In the genomic region with DNA sequence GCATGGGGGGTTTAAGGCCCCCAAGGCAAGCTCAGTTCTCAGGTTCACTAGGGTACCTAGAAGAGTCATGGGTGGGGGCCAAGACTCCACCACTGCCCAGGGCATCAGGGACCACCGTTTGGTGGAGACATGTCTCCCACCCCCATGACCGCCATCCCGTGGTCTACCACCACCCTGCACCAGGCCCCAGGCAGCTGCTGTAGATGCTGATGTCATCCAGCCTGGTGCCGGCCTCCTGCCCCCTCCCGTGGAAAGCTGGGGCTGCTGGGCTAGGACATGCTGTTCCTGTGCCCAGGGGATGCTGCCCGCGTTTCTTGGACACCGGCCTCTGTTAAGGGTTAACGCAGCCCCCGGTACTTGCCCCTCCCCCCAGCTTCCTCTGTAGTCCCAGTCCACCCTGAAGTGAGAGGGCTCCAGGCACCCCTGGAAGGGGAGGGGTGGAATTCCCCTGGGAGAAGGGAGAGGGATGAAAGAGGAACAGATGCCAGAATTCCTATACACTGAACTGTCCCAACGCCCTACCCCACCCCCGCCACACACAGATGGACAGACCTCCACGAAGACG, we compare ENCODE assay signal across 9 cellular contexts. TPM values are rescaled to one million over a fixed set of nuclear protein-coding genes. Genes with fewer than 3 reads are reported as not detected.
A peak's percentile ranks its signal among the peaks of the same experiment; 100 is the strongest.
DNase-seq lines count a peak whose midpoint lies in the region; ATAC-seq and TF ChIP-seq lines count a peak whose summit lies in the region.
"Had no signal": no experiment of that assay in that cellular context is flagged by ENCODE, and none has a peak within 500 bp of the region (broad histone marks: within the 10 kb centered on the region; RNA-seq: fewer than 3 reads in every experiment).

No MANE protein-coding gene starts in this region.

- peaks cover 0 to 8% of the 10 kb centered on the region in 2 donors for H3K4me1 ChIP-seq in esophagus (ENCODE audit: control insufficient read depth in 2 of 2, insufficient read depth in 2 of 2, low read length in 1 of 2)

- DNase-seq in ACHN (peak; percentile 26), NCI-H226 (peak; percentile 80), mesothelial cell of epicardium (ENCODE audit: low spot score in 2 of 2, unreplicated experiment in 2 of 2) (no peak), HT-29 (ENCODE audit: low spot score) (no peak)
- DNase-seq in stimulated activated CD4-positive, alpha-beta T cell treated with anti-CD3 and anti-CD28 coated beads, Interleukin-15, amount 100 ng/mL, for 24 hours: no peak

- peak overlapping the region; percentile 52 for H3K27ac Mint-ChIP-seq in mesothelial cell of epicardium

- ATAC-seq in HG02981 (IDR thresholded peaks at IDR 0.05; ENCODE audit: unreplicated experiment) (no peak), GM21825 (IDR thresholded peaks at IDR 0.05; ENCODE audit: unreplicated experiment) (no peak)

- H3K36me3 ChIP-seq in esophagus (ENCODE audit: control insufficient read depth in 2 of 2, insufficient read depth in 2 of 2, low read length in 1 of 2): no peaks in the 10 kb centered on the region
- H3K36me3 ChIP-seq: breast epithelium had no signal

- H3K27ac ChIP-seq in esophagus (ENCODE audit: low read depth in 2 of 2, low read length in 1 of 2): peak overlapping the region; percentile 43 to 57

- peaks cover 50% of the 10 kb centered on the region for H3K4me1 Mint-ChIP-seq in mesothelial cell of epicardium

- in situ Hi-C loops in ACHN (cut with HindIII; ENCODE audit: low pct_ligation_motif_present, low pct_unique_long_range_greater_than_20kb, low sequenced_read_pairs): no loop called here

- H3K9me3 Mint-ChIP-seq in mesothelial cell of epicardium: no peaks in the 10 kb centered on the region

- no peaks in the 10 kb centered on the region for H3K36me3 Mint-ChIP-seq in mesothelial cell of epicardium

- no peak overlapping the region for H3K4me3 Mint-ChIP-seq in mesothelial cell of epicardium

- no peaks in the 10 kb centered on the region for H3K9me3 ChIP-seq in esophagus (ENCODE audit: control insufficient read depth in 2 of 2, insufficient read depth in 1 of 2, low read depth in 1 of 2, low read length in 1 of 2)
- H3K9me3 ChIP-seq: breast epithelium had no signal

- WGBS in esophagus, 2 donors: 36 to 44% methylated on average over 14 of the region's 14 CpGs

- no peaks in the 10 kb centered on the region for H3K27me3 ChIP-seq in esophagus (ENCODE audit: control insufficient read depth in 1 of 2, insufficient read depth in 2 of 2, low read length in 2 of 2)
- H3K27me3 ChIP-seq: breast epithelium had no signal

- H3K27me3 Mint-ChIP-seq in mesothelial cell of epicardium (ENCODE audit: low read depth): no peaks in the 10 kb centered on the region

- peak overlapping the region in 1 of 2 donors; percentile 17 for H3K4me3 ChIP-seq in esophagus (ENCODE audit: low read depth in 1 of 2, low read length in 2 of 2)
- H3K4me3 ChIP-seq: breast epithelium had no signal

- TF ChIP-seq CTCF in mesothelial cell of epicardium (IDR thresholded peaks at IDR 0.05; ENCODE audit: unreplicated experiment): no peak

RNA-seq across cellular contexts. Expression of gene IP6K3, which starts 0.6 kb away (rescaled TPM):
- polyA plus RNA-seq in esophagus: under 1 TPM; 0.65 to 0.96 TPM
- 0.11 to 0.16 TPM in 2 of 3 replicates, not detected in the other for total RNA-seq in mesothelial cell of epicardium
- not detected in 2 replicates for total RNA-seq in HT-29 (2014; rRNA removed; shearing (Covaris generic))

RNA-seq across cellular contexts. Expression of gene UQCC2, which starts 34.6 kb away (rescaled TPM):
- polyA plus RNA-seq in esophagus: 10 to 100 TPM; 56.1 to 93.7 TPM
- total RNA-seq in mesothelial cell of epicardium: 79.0 to 79.6 TPM (median 79.4 TPM) in 3 replicates
- 43.4 and 49.0 TPM in 2 replicates for total RNA-seq in HT-29 (2014; rRNA removed; shearing (Covaris generic))

RNA-seq across cellular contexts. Expression of gene LEMD2, which starts 42.8 kb away (rescaled TPM):
- polyA plus RNA-seq in esophagus: 10 to 100 TPM; 39.8 to 43.2 TPM
- 80.6 to 85.3 TPM (median 82.2 TPM) in 3 replicates for total RNA-seq in mesothelial cell of epicardium
- total RNA-seq in HT-29 (2014; rRNA removed; shearing (Covaris generic)): 42.1 and 50.2 TPM in 2 replicates

RNA-seq across cellular contexts. Expression of gene MLN, which starts 57.7 kb away (rescaled TPM):
- polyA plus RNA-seq in esophagus: not detected
- not detected in 3 replicates for total RNA-seq in mesothelial cell of epicardium
- total RNA-seq in HT-29 (2014; rRNA removed; shearing (Covaris generic)): not detected in 2 replicates
- total RNA-seq: breast epithelium had no signal

Comparison
In these comparisons a context has a peak if more than half of its experiments do, and no peak if none do; other contexts are left out.
1. DNase-seq: peak in ACHN (single experiment) and NCI-H226 (single experiment); none in mesothelial cell of epicardium (0 of 2), HT-29 (single experiment) and stimulated activated CD4-positive, alpha-beta T cell treated with anti-CD3 and anti-CD28 coated beads, Interleukin-15, amount 100 ng/mL, for 24 hours (single experiment).